8 cellular contexts compared by ENCODE assay signal in the genomic region with DNA sequence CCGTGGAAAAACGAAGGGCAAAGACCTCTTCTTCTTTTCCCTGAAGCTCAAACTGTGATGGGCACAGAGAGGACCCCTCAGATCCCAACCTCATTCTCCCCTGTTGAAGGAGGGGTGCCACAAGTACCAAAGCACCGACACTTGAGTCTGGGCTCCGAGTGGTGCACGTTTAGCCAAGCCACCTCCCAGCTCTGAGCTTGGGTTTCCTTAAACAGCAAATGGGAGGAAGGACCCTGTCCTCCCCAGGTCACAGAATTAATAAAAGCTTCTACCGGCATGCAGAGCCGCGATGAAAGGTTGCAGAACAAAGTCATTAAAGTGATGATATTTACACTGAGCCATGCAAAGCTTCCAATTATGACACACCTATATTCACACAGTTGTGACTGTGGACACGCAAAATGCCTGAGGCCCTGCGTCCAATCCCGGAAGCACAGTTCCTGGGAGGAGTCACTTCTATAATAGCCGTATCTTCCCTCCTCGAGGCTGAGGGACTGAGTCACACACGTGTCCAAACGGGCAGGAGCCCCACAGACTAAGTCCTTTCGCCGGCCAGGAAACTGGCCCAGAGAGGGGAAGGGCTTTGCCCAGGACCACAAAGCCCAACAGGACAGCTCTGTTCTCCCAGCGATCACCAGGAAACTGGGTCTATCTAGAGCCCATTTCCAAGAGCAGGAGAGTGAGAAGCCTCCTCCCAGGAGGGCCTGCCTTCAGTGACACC. TPM values are rescaled to one million over a fixed set of nuclear protein-coding genes. Genes with fewer than 3 reads are reported as not detected.
A peak's percentile ranks its signal among the peaks of the same experiment; 100 is the strongest.
DNase-seq lines count a peak whose midpoint lies in the region; ATAC-seq and TF ChIP-seq lines count a peak whose summit lies in the region.

No MANE protein-coding gene starts in this region.

- H3K9me3 ChIP-seq in ES-I3 (ENCODE audit: control insufficient read depth, insufficient read depth, low read length): no peaks in the 10 kb centered on the region
- no peaks in the 10 kb centered on the region for H3K9me3 ChIP-seq in MG63

- H3K27ac Mint-ChIP-seq in WTC11 (peak overlapping the region; percentile 99), neural crest cell (ENCODE audit: unreplicated experiment) (peak overlapping the region; percentile 93)

- H3K27me3 Mint-ChIP-seq in WTC11 (ENCODE audit: low read depth) (no peaks in the 10 kb centered on the region), neural crest cell (ENCODE audit: low read depth) (no peaks in the 10 kb centered on the region)

- POLR2A ChIA-PET in WTC11 (lab: Charles Lee): interaction anchor here (0.5 to 1.5 kb wide), 6 partner anchors 8 to 615 kb away, joined by 3 to 5 read pairs (median 4); no protein-coding TSS in a partner anchor

- TF ChIP-seq CTCF in WTC11 (IDR thresholded peaks at IDR 0.05) (no peak), fibroblast of the aortic adventitia (IDR thresholded peaks at IDR 0.05; ENCODE audit: insufficient read depth, low read length) (no peak), neural crest cell (conservative IDR thresholded peaks at IDR 0.05) (no peak)

- H3K36me3 ChIP-seq in ES-I3 (ENCODE audit: insufficient read depth, low read length) (peaks cover 7% of the 10 kb centered on the region; the same call in 1 of the 2 replicates), MG63 (peaks cover 12% of the 10 kb centered on the region)

- no peaks in the 10 kb centered on the region for H3K9me3 Mint-ChIP-seq in WTC11
- no peaks in the 10 kb centered on the region for H3K9me3 Mint-ChIP-seq in neural crest cell

- H3K4me1 ChIP-seq in ES-I3 (ENCODE audit: insufficient read depth, low read length): peaks cover 47% of the 10 kb centered on the region

- peak; percentile 91 for DNase-seq in MG63
- DNase-seq in WTC11 (ENCODE audit: low spot score): no peak
- peak; percentile 89 for DNase-seq in fibroblast of the aortic adventitia (ENCODE audit: low read depth)
- DNase-seq in neural crest cell (ENCODE audit: low read depth, low spot score): peak; percentile 21
- DNase-seq in ecto neural progenitor cell (ENCODE audit: low spot score): no peak

- CTCF ChIA-PET in WTC11 (lab: Charles Lee): interaction anchor here (1.0 to 1.4 kb wide), 2 partner anchors 56 to 266 kb away, joined by 3 to 5 read pairs; no protein-coding TSS in a partner anchor

- H3K4me3 ChIP-seq in MG63 (peak overlapping the region; percentile 49), fibroblast of the aortic adventitia (ENCODE audit: low read depth, low read length) (peak overlapping the region; percentile 60)

- H3K4me1 Mint-ChIP-seq in WTC11: peaks cover 63% of the 10 kb centered on the region
- peaks cover 47% of the 10 kb centered on the region for H3K4me1 Mint-ChIP-seq in neural crest cell

- H3K9ac ChIP-seq in ES-I3 (ENCODE audit: low read depth, low read length): peak overlapping the region; percentile 50

- peak overlapping the region; percentile 80 for H3K4me3 Mint-ChIP-seq in WTC11
- H3K4me3 Mint-ChIP-seq in neural crest cell: peak overlapping the region; percentile 91

- no peaks in the 10 kb centered on the region for H3K27me3 ChIP-seq in MG63

- H3K36me3 Mint-ChIP-seq in WTC11 (peaks cover 15% of the 10 kb centered on the region), neural crest cell (ENCODE audit: low read depth) (no peaks in the 10 kb centered on the region)

- peak; percentile 7 for ATAC-seq in WTC11
- no peak for ATAC-seq in GM18861 (IDR thresholded peaks at IDR 0.05; ENCODE audit: unreplicated experiment)
- ATAC-seq in GM19324 (IDR thresholded peaks at IDR 0.05; ENCODE audit: low FRiP score, unreplicated experiment): no peak

TF ChIP-seq in WTC11, 78 proteins besides CTCF, POLR2A, EP300 and RAD21:
- TF ChIP-seq SMAD4 (CRISPR knock-in tag; IDR thresholded peaks at IDR 0.05): no peak
- no peak for TF ChIP-seq PRRX2 (CRISPR knock-in tag; IDR thresholded peaks at IDR 0.05)
- TF ChIP-seq SP1 (CRISPR knock-in tag; conservative IDR thresholded peaks at IDR 0.05): no peak
- peak; percentile 52; the same call in 1 of the 2 replicates for TF ChIP-seq ZNF121 (CRISPR knock-in tag; IDR thresholded peaks at IDR 0.05)
- no peak for TF ChIP-seq SOX15 (CRISPR knock-in tag; IDR thresholded peaks at IDR 0.05)
- TF ChIP-seq, protein P1, sequence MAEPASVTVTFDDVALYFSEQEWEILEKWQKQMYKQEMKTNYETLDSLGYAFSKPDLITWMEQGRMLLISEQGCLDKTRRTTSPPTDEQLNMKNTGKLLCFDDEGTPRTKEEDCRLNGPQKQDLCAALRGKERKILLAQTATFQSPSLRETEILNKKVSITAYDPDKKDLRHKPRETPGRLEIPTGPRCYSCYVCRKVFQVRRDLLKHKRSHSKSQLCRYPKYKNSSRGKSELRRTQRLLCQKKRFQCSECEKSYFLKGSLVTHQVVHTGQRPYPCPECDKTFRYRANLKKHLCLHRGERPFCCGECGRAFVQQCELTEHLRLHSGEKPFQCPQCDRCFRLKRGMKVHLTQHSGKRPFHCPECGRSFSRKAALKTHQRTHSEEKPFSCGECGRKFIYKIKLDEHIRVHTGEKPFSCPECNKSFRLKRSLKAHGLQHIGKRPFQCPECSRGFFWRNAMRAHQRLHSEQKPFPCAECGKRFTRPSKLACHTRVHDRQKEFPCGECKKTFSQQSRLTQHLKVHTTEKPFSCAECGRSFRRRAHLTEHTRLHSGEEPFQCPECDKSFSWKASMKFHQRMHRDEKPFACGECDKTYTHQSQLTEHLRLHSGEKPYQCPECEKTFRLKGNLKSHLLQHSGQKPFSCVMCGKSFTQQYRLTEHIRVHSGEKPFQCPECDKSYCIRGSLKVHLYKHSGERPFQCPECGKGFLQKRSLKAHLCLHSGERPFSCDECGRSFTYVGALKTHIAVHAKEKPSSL (CRISPR knock-in tag; conservative IDR thresholded peaks at IDR 0.05): no peak
- TF ChIP-seq ZNF232 (CRISPR knock-in tag; IDR thresholded peaks at IDR 0.05): no peak
- 0 out of 2 replicates have a peak, but pooled peaks have one; percentile 43 for TF ChIP-seq ZNF263 (CRISPR knock-in tag; IDR thresholded peaks at IDR 0.05; ENCODE audit: low read depth)

RNA-seq across cellular contexts. Expression of gene CSNK1E, which starts 0.9 kb away (rescaled TPM):
- 54.5 and 75.0 TPM in 2 replicates for total RNA-seq in MG63 (2014; rRNA removed; shearing (Covaris generic); ENCODE audit: low replicate concordance)
- 262 to 271 TPM (median 265 TPM) in 3 replicates for total RNA-seq in WTC11 (2021)
- 31.5 and 94.7 TPM in 2 replicates for total RNA-seq in fibroblast of the aortic adventitia (ENCODE audit: low replicate concordance)
- total RNA-seq in neural crest cell: 243 and 250 TPM in 2 replicates

RNA-seq across cellular contexts. Expression of gene TMEM184B, which starts 45.3 kb away (rescaled TPM):
- total RNA-seq in MG63 (2014; rRNA removed; shearing (Covaris generic); ENCODE audit: low replicate concordance): 18.6 and 20.4 TPM in 2 replicates
- 85.9 to 89.7 TPM (median 88.1 TPM) in 3 replicates for total RNA-seq in WTC11 (2021)
- 20.2 and 46.0 TPM in 2 replicates for total RNA-seq in fibroblast of the aortic adventitia (ENCODE audit: low replicate concordance)
- 58.3 and 60.3 TPM in 2 replicates for total RNA-seq in neural crest cell

Comparison
In these comparisons a context has a peak if more than half of its experiments do, and no peak if none do; other contexts are left out.
1. DNase-seq: peak in MG63 (single experiment), fibroblast of the aortic adventitia (single experiment) and neural crest cell (single experiment); none in WTC11 (single experiment) and ecto neural progenitor cell (single experiment).